Comparison of ENCODE assay signal across 8 cellular contexts in the genomic region with DNA sequence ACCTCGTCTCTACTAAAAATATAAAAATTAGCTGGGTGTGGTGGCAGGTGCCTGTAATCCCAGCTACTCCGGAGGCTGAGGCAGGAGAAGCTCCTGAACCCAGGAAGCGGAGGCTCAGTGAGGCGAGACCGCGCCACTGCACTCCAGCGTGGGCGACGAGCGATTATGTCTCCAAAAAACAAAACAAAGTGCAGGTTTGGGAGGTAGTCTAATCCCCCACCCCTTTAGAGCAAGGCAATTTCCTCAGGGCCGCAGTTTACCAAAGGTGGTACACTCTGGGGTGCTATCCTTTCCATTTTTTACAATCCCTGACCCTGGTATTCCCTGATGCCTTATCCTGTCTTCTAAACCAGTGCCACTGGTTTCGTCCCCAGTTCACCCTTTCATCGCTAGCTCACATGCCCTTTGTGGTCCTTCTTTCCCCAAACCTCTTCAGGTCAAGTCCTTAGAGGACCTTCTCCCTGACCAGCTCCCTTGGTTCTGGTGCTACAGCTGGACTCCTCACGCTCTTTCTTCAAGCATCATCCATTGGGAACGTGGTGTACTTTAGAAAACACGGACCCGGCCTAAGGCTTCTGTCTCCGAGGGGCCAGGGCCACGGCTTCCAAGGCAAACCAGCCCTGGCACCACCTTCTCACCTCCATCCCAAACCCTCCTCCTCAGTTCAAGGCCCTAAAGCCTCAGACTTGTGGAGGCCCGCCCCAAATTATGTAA. TPM values are rescaled to one million over a fixed set of nuclear protein-coding genes. Genes with fewer than 3 reads are reported as not detected.
DNase-seq lines count a peak whose midpoint lies in the region; ATAC-seq and TF ChIP-seq lines count a peak whose summit lies in the region.

No MANE protein-coding gene starts in this region.

- DNase-seq in activated naive CD4-positive, alpha-beta T cell treated with anti-CD3 and anti-CD28 coated beads, Interleukin-2, amount 10 ng/mL, durations not matched to agents 7 days and 5 days, result peak; percentile 33
- no peak for DNase-seq in activated naive CD4-positive, alpha-beta T cell treated with anti-CD3 and anti-CD28 coated beads, Interleukin-2, amount 50 U/mL, for 16 hours
- DNase-seq in activated B cell treated with CpG ODN at 0.5 μM for 24 hours, result no peak
- no peak for DNase-seq in glutamatergic neuron
- no peak for DNase-seq in smooth muscle cell (lab: John Stamatoyannopoulos, UW; ENCODE audit: unreplicated experiment)
- DNase-seq in cerebellar nuclear complex (lab: John Stamatoyannopoulos, UW), result no peak

- H3K36me3 ChIP-seq in smooth muscle cell (ENCODE audit: low read depth), result no peaks in the 10 kb centered on the region

- H3K4me1 Mint-ChIP-seq in activated naive CD4-positive, alpha-beta T cell treated with anti-CD3 and anti-CD28 coated beads, Interleukin-2, amount 10 ng/mL, durations not matched to agents 7 days and 5 days, result peaks cover 63% of the 10 kb centered on the region
- peaks cover 39% of the 10 kb centered on the region for H3K4me1 Mint-ChIP-seq in activated B cell treated with CpG ODN at 0.5 μM for 24 hours
- H3K4me1 Mint-ChIP-seq in glutamatergic neuron (ENCODE audit: low read depth, unreplicated experiment), result peaks cover 24% of the 10 kb centered on the region

- no peak for TF ChIP-seq CTCF in activated B cell treated with CpG ODN at 0.5 μM for 24 hours (IDR thresholded peaks at IDR 0.05)
- TF ChIP-seq CTCF in glutamatergic neuron (IDR thresholded peaks at IDR 0.05; ENCODE audit: partially characterized antibody, unreplicated experiment), result no peak
- no peak for TF ChIP-seq CTCF in smooth muscle cell (IDR thresholded peaks at IDR 0.05; ENCODE audit: borderline replicate concordance, insufficient read depth, poor library complexity, severe bottlenecking)

- WGBS in smooth muscle cell (ENCODE audit: low lambda C conversion rate), result 73% methylated on average over 20 of the region's 20 CpGs

- POLR2A ChIA-PET in activated B cell treated with CpG ODN at 0.5 μM for 24 hours (lab: Charles Lee), result interaction anchor here (1.0 to 1.9 kb wide), 14 partner anchors 12 to 820 kb away, joined by 3 to 37 read pairs (median 6); a partner anchor contains a TSS

- ATAC-seq in activated B cell treated with CpG ODN at 0.5 μM for 24 hours (ENCODE audit: low read depth) (no peak), HG02973 (IDR thresholded peaks at IDR 0.05; ENCODE audit: unreplicated experiment) (no peak), HG02610 (IDR thresholded peaks at IDR 0.05; ENCODE audit: unreplicated experiment) (no peak)

- intact Hi-C loops in activated B cell treated with CpG ODN at 0.5 μM for 24 hours (cut with micrococcal nuclease), result loop anchor here (1.0 to 5.0 kb wide), 6 partner anchors 55 to 1887 kb away; a partner anchor contains a TSS

- H3K4me3 Mint-ChIP-seq in activated naive CD4-positive, alpha-beta T cell treated with anti-CD3 and anti-CD28 coated beads, Interleukin-2, amount 10 ng/mL, durations not matched to agents 7 days and 5 days, result peak overlapping the region; percentile 97
- H3K4me3 Mint-ChIP-seq in activated B cell treated with CpG ODN at 0.5 μM for 24 hours (peak overlapping the region; percentile 98), glutamatergic neuron (ENCODE audit: unreplicated experiment) (peak overlapping the region; percentile 86)

- H3K27me3 Mint-ChIP-seq in activated naive CD4-positive, alpha-beta T cell treated with anti-CD3 and anti-CD28 coated beads, Interleukin-2, amount 10 ng/mL, durations not matched to agents 7 days and 5 days, result no peaks in the 10 kb centered on the region
- no peaks in the 10 kb centered on the region for H3K27me3 Mint-ChIP-seq in activated B cell treated with CpG ODN at 0.5 μM for 24 hours
- H3K27me3 Mint-ChIP-seq in glutamatergic neuron (ENCODE audit: unreplicated experiment), result peaks cover 3% of the 10 kb centered on the region

- H3F3A ChIP-seq in smooth muscle cell (ENCODE audit: low read depth), result no peaks in the 10 kb centered on the region

- H3K9ac ChIP-seq in smooth muscle cell (ENCODE audit: low read depth), result peak overlapping the region; percentile 88

- peak overlapping the region; percentile 89 for H3K4me2 ChIP-seq in smooth muscle cell

- CTCF ChIA-PET in activated naive CD4-positive, alpha-beta T cell treated with anti-CD3 and anti-CD28 coated beads, Interleukin-2, amount 10 ng/mL, durations not matched to agents 7 days and 5 days (lab: Charles Lee), result interaction anchor here (1.4 to 2.7 kb wide), 4 partner anchors 12 to 84 kb away, joined by 4 to 18 read pairs (median 11); no protein-coding TSS in a partner anchor
- CTCF ChIA-PET in activated B cell treated with CpG ODN at 0.5 μM for 24 hours (lab: Charles Lee), result interaction anchor here (1.1 to 7.6 kb wide), 6 partner anchors 15 to 857 kb away, joined by 3 to 108 read pairs (median 8); a partner anchor contains a TSS

- H3K27me3 ChIP-seq in smooth muscle cell (ENCODE audit: low read depth), result no peaks in the 10 kb centered on the region

- H3K27ac Mint-ChIP-seq in activated naive CD4-positive, alpha-beta T cell treated with anti-CD3 and anti-CD28 coated beads, Interleukin-2, amount 10 ng/mL, durations not matched to agents 7 days and 5 days, result peak overlapping the region; percentile 97
- peak overlapping the region; percentile 92 for H3K27ac Mint-ChIP-seq in activated B cell treated with CpG ODN at 0.5 μM for 24 hours
- H3K27ac Mint-ChIP-seq in glutamatergic neuron (ENCODE audit: unreplicated experiment), result no peak overlapping the region

- H3K9me3 Mint-ChIP-seq in activated naive CD4-positive, alpha-beta T cell treated with anti-CD3 and anti-CD28 coated beads, Interleukin-2, amount 10 ng/mL, durations not matched to agents 7 days and 5 days, result no peaks in the 10 kb centered on the region
- H3K9me3 Mint-ChIP-seq in activated B cell treated with CpG ODN at 0.5 μM for 24 hours (no peaks in the 10 kb centered on the region), glutamatergic neuron (ENCODE audit: unreplicated experiment) (peaks cover 4% of the 10 kb centered on the region)

- H3K79me2 ChIP-seq in smooth muscle cell (ENCODE audit: low read depth), result peaks cover 82% of the 10 kb centered on the region

- H3K36me3 Mint-ChIP-seq in activated naive CD4-positive, alpha-beta T cell treated with anti-CD3 and anti-CD28 coated beads, Interleukin-2, amount 10 ng/mL, durations not matched to agents 7 days and 5 days, result peaks cover 30% of the 10 kb centered on the region
- H3K36me3 Mint-ChIP-seq in activated B cell treated with CpG ODN at 0.5 μM for 24 hours (ENCODE audit: low read depth) (peaks cover 9% of the 10 kb centered on the region), glutamatergic neuron (ENCODE audit: unreplicated experiment) (no peaks in the 10 kb centered on the region)

- peak overlapping the region; percentile 100 for H3K4me3 ChIP-seq in smooth muscle cell

- H3K27ac ChIP-seq in smooth muscle cell (ENCODE audit: low read depth), result peak overlapping the region; percentile 74

- no peaks in the 10 kb centered on the region for H3K9me3 ChIP-seq in smooth muscle cell (replicated peaks; ENCODE audit: low read depth)

- peak overlapping the region; percentile 100 for H2AFZ ChIP-seq in smooth muscle cell (ENCODE audit: low read depth)

- H3K4me1 ChIP-seq in smooth muscle cell (ENCODE audit: low read depth), result peaks cover 9% of the 10 kb centered on the region

- H4K20me1 ChIP-seq in smooth muscle cell (ENCODE audit: low read depth), result peaks cover 35% of the 10 kb centered on the region

RNA-seq across cellular contexts. Expression of a gene that starts 0.9 kb away (rescaled TPM):
- total RNA-seq in activated B cell treated with CpG ODN at 0.5 μM for 24 hours, result 38.0 and 41.0 TPM in 2 replicates
- 11.3 TPM for total RNA-seq in glutamatergic neuron (ENCODE audit: unreplicated experiment)
- total RNA-seq in smooth muscle cell, result 23.3 and 27.4 TPM in 2 replicates
- polyA plus RNA-seq in smooth muscle cell, result 45.1 and 46.3 TPM in 2 replicates

RNA-seq across cellular contexts. Expression of a gene that starts 1.5 kb away (rescaled TPM):
- total RNA-seq in activated B cell treated with CpG ODN at 0.5 μM for 24 hours (13.8 and 14.6 TPM in 2 replicates), glutamatergic neuron (ENCODE audit: unreplicated experiment) (37.5 TPM), smooth muscle cell (36.5 and 56.2 TPM in 2 replicates)
- polyA plus RNA-seq in smooth muscle cell, result 37.0 and 38.0 TPM in 2 replicates

RNA-seq across cellular contexts. Expression of a gene that starts 50.6 kb away (rescaled TPM):
- total RNA-seq in activated B cell treated with CpG ODN at 0.5 μM for 24 hours (not detected in 2 replicates), glutamatergic neuron (ENCODE audit: unreplicated experiment) (not detected), smooth muscle cell (not detected in 2 replicates)
- 0.16 TPM in 1 of 2 replicates, not detected in the other for polyA plus RNA-seq in smooth muscle cell

RNA-seq across cellular contexts. Expression of a gene that starts 55.0 kb away (rescaled TPM):
- total RNA-seq in activated B cell treated with CpG ODN at 0.5 μM for 24 hours, result 16.6 and 18.5 TPM in 2 replicates
- total RNA-seq in glutamatergic neuron (ENCODE audit: unreplicated experiment), result 39.3 TPM
- 44.2 and 45.9 TPM in 2 replicates for total RNA-seq in smooth muscle cell
- polyA plus RNA-seq in smooth muscle cell, result 32.4 and 33.0 TPM in 2 replicates
